In the genomic region with DNA sequence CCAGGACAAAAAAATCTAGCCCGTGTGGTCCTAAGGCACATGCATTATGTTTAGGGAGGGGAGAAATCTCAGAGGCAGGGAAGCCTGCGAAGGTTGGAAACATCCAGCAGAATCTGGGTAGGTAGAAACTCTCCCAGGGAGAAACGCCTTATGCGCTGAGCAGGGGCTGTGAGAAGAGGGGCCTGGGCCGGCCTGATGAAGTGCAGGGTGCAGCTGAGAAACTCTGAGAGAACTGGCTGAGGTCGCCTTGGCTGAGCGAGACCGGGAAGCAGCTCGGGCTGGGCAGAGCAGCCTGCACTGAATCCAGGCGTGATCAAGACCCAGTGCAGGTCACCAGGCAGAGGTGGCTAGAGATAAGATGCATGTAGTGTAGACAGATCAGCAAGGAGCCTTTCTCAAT, we compare ENCODE assay signal across 24 cellular contexts.
"Had no signal": no experiment of that assay in that cellular context is flagged by ENCODE, and none has a peak within 500 bp of the region (broad histone marks: within the 10 kb centered on the region; RNA-seq: fewer than 3 reads in every experiment).

No MANE protein-coding gene starts in this region.

- H3K27ac ChIP-seq: dorsolateral prefrontal cortex, heart left ventricle, ovary, right atrium auricular region, sigmoid colon, skin epidermis, suprapubic skin, thyroid gland, uterus had no signal

- FAIRE-seq: endometrium, frontal cortex had no signal

- H3K4me1 ChIP-seq: heart left ventricle, right atrium auricular region, sigmoid colon, suprapubic skin, uterus had no signal

- DNase-seq: cortex of kidney; dorsolateral prefrontal cortex; effector CD8-positive, alpha-beta T cell; heart left ventricle; hippocampal formation; left colon; left ventricle myocardium superior; mesenchymal stem cell; naive thymus-derived CD4-positive, alpha-beta T cell; nucleus accumbens; ovary; sigmoid colon; stimulated activated CD4-positive, alpha-beta T cell treated with anti-CD3 and anti-CD28 coated beads, Interleukin-12 subunit alpha, Interleukin-12 subunit beta, amount 100 ng/mL, for 4 hours; stimulated activated CD4-positive, alpha-beta T cell treated with anti-CD3 and anti-CD28 coated beads, Interleukin-2, amount 100 ng/mL, for 48 hours; stimulated activated naive CD8-positive, alpha-beta T cell treated with anti-CD3 and anti-CD28 coated beads, Interleukin-15, Interleukin-2, amounts not matched to agents 100 U/mL and 50 U/mL, for 24 hours; thyroid gland; uterus had no signal

- H3K27me3 ChIP-seq: dorsolateral prefrontal cortex, ovary, right atrium auricular region, sigmoid colon, suprapubic skin, thyroid gland, uterus had no signal

- H3K4me3 ChIP-seq: dorsolateral prefrontal cortex, heart left ventricle, lung, ovary, right atrium auricular region, sigmoid colon, skin epidermis, suprapubic skin, thyroid gland, uterus had no signal

- ATAC-seq: esophagus mucosa; heart left ventricle; left colon; left ventricle myocardium superior; naive thymus-derived CD4-positive, alpha-beta T cell; stimulated activated naive CD8-positive, alpha-beta T cell treated with anti-CD3 and anti-CD28 coated beads, Interleukin-15, Interleukin-2, amounts not matched to agents 100 U/mL and 50 U/mL, for 24 hours had no signal

- H3K9me3 ChIP-seq: heart left ventricle, ovary, right atrium auricular region, sigmoid colon, suprapubic skin, thyroid gland, uterus had no signal

- H3K36me3 ChIP-seq: heart left ventricle, ovary, right atrium auricular region, thyroid gland, uterus had no signal
